Comparison of ENCODE assay signal across 15 cellular contexts in the genomic region with DNA sequence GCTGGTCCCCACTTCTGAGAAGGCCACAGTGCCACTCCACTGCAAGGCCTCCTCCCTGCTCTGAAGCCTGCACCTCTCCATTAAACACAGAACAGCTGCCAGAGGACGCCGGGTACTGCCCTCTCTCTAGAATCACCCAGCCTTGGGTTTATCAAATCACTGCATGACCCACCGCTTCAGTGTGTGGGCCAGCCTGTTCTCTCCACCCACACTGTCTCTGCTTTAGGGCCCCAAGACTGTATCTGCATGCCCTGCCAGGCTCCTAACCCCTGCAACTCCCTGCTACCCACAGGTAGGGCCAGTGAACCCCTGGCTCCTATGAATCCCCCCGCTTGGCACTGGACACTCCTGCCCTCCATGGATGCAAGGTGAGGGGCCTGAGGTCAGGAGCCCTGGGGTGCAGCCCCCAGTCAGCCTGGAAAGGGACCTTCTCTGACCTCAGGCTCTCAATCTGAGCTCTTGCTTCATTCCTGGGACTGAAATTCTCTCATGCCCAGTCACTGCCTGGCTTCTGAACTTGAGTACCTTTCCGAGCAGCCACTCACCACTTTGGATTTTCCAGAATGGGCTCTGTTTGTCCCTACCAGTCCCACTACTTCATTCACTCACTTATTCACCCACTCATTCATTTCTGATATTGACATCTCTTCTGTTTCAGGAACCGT.
DNase-seq lines count a peak whose midpoint lies in the region; ATAC-seq and TF ChIP-seq lines count a peak whose summit lies in the region.
"Had no signal": no experiment of that assay in that cellular context is flagged by ENCODE, and none has a peak within 500 bp of the region (broad histone marks: within the 10 kb centered on the region; RNA-seq: fewer than 3 reads in every experiment).

No MANE protein-coding gene starts in this region.

- H3K4me3 Mint-ChIP-seq in CD4-positive, CD25-positive, alpha-beta regulatory T cell: no peak overlapping the region
- H3K4me3 Mint-ChIP-seq in WTC11 (no peak overlapping the region), glutamatergic neuron (ENCODE audit: unreplicated experiment) (no peak overlapping the region), osteocyte (ENCODE audit: unreplicated experiment) (no peak overlapping the region)
- H3K4me3 Mint-ChIP-seq: activated CD4-positive, alpha-beta memory T cell treated with anti-CD3 and anti-CD28 coated beads for 36 hours; CD4-positive, alpha-beta T cell; T-helper 17 cell had no signal

- H3K4me1 Mint-ChIP-seq in CD4-positive, CD25-positive, alpha-beta regulatory T cell: no peaks in the 10 kb centered on the region
- H3K4me1 Mint-ChIP-seq in WTC11 (peaks cover 44% of the 10 kb centered on the region), glutamatergic neuron (ENCODE audit: low read depth, unreplicated experiment) (peaks cover 51% of the 10 kb centered on the region), osteocyte (ENCODE audit: unreplicated experiment) (peaks cover 7% of the 10 kb centered on the region)

- H3K27me3 Mint-ChIP-seq in CD4-positive, CD25-positive, alpha-beta regulatory T cell: peaks cover 4% of the 10 kb centered on the region
- peaks cover 21% of the 10 kb centered on the region for H3K27me3 Mint-ChIP-seq in WTC11 (ENCODE audit: low read depth)
- H3K27me3 Mint-ChIP-seq in glutamatergic neuron (ENCODE audit: unreplicated experiment): peaks cover 8% of the 10 kb centered on the region
- peaks cover 2% of the 10 kb centered on the region for H3K27me3 Mint-ChIP-seq in osteocyte (ENCODE audit: unreplicated experiment)

- H3K36me3 ChIP-seq in CD4-positive, CD25-positive, alpha-beta regulatory T cell (ENCODE audit: control insufficient read depth, insufficient read depth, low read length): no peaks in the 10 kb centered on the region

- CTCF ChIA-PET in WTC11 (lab: Charles Lee): interaction anchor here (1.0 to 1.8 kb wide), 4 partner anchors 21 to 273 kb away, joined by 3 to 6 read pairs (median 4); no protein-coding TSS in a partner anchor

- H3K9me3 ChIP-seq in CD4-positive, CD25-positive, alpha-beta regulatory T cell (ENCODE audit: control insufficient read depth in 2 of 2, low read length in 2 of 2): no peaks in the 10 kb centered on the region

- H3K27me3 ChIP-seq in CD4-positive, CD25-positive, alpha-beta regulatory T cell (ENCODE audit: control insufficient read depth, insufficient read depth, low read length): peaks cover 3% of the 10 kb centered on the region

- H3K27ac ChIP-seq in CD4-positive, CD25-positive, alpha-beta regulatory T cell (ENCODE audit: insufficient read depth, low read length, poor library complexity, severe bottlenecking): no peak overlapping the region

- no peak overlapping the region for H3K4me3 ChIP-seq in CD4-positive, CD25-positive, alpha-beta regulatory T cell (ENCODE audit: low read depth, low read length)

- no peaks in the 10 kb centered on the region for H3K36me3 Mint-ChIP-seq in CD4-positive, CD25-positive, alpha-beta regulatory T cell
- H3K36me3 Mint-ChIP-seq in WTC11 (peaks cover 8% of the 10 kb centered on the region), glutamatergic neuron (ENCODE audit: unreplicated experiment) (peaks cover 6% of the 10 kb centered on the region), osteocyte (ENCODE audit: unreplicated experiment) (no peaks in the 10 kb centered on the region)
- H3K36me3 Mint-ChIP-seq in activated naive CD4-positive, alpha-beta T cell treated with anti-CD3 and anti-CD28 coated beads, Interleukin-2, amount 50 U/mL, for 72 hours: no peaks in the 10 kb centered on the region
- H3K36me3 Mint-ChIP-seq: activated CD4-positive, alpha-beta memory T cell treated with anti-CD3 and anti-CD28 coated beads for 36 hours had no signal

- no peak for DNase-seq in CD4-positive, CD25-positive, alpha-beta regulatory T cell
- DNase-seq in WTC11 (ENCODE audit: low spot score): no peak
- DNase-seq in glutamatergic neuron: no peak
- DNase-seq in osteocyte (ENCODE audit: extremely low spot score, unreplicated experiment): peak; percentile 69
- no peak for DNase-seq in activated naive CD4-positive, alpha-beta T cell treated with anti-CD3 and anti-CD28 coated beads, Interleukin-2, amount 50 U/mL, for 72 hours (ENCODE audit: low spot score in 2 of 2)
- no peak for DNase-seq in activated CD4-positive, alpha-beta T cell treated with anti-CD3 and anti-CD28 coated beads, Interleukin-2, amount 50 U/mL, for 48 hours
- DNase-seq in NCI-H2081 (lab: John Stamatoyannopoulos, UW): no peak
- DNase-seq: activated CD4-positive, alpha-beta memory T cell treated with anti-CD3 and anti-CD28 coated beads for 36 hours; activated naive CD4-positive, alpha-beta T cell; CD4-positive, alpha-beta T cell; NCI-H2107; nucleus accumbens; T-helper 17 cell had no signal

- TF ChIP-seq CTCF in WTC11 (IDR thresholded peaks at IDR 0.05): no peak
- no peak for TF ChIP-seq CTCF in glutamatergic neuron (IDR thresholded peaks at IDR 0.05; ENCODE audit: partially characterized antibody, unreplicated experiment)
- no peak for TF ChIP-seq CTCF in osteocyte (IDR thresholded peaks at IDR 0.05)

- no peak for ATAC-seq in CD4-positive, CD25-positive, alpha-beta regulatory T cell (ENCODE audit: low read depth in 2 of 2)
- ATAC-seq in WTC11 (no peak), HG02763 (IDR thresholded peaks at IDR 0.05; ENCODE audit: unreplicated experiment) (no peak)
- no peak for ATAC-seq in activated naive CD4-positive, alpha-beta T cell treated with anti-CD3 and anti-CD28 coated beads, Interleukin-2, amount 50 U/mL, for 72 hours
- ATAC-seq: left colon, T-helper 17 cell had no signal

- POLR2A ChIA-PET in WTC11 (lab: Charles Lee): no interaction called here

- peaks cover 0 to 1% (median 0%) of the 10 kb centered on the region in 7 donors for H3K9me3 Mint-ChIP-seq in CD4-positive, CD25-positive, alpha-beta regulatory T cell
- H3K9me3 Mint-ChIP-seq in WTC11 (peaks cover 15% of the 10 kb centered on the region), glutamatergic neuron (ENCODE audit: unreplicated experiment) (peaks cover 7% of the 10 kb centered on the region), osteocyte (ENCODE audit: unreplicated experiment) (no peaks in the 10 kb centered on the region)
- H3K9me3 Mint-ChIP-seq in activated naive CD4-positive, alpha-beta T cell treated with anti-CD3 and anti-CD28 coated beads, Interleukin-2, amount 50 U/mL, for 72 hours: no peaks in the 10 kb centered on the region
- H3K9me3 Mint-ChIP-seq: activated CD4-positive, alpha-beta memory T cell treated with anti-CD3 and anti-CD28 coated beads for 36 hours; CD4-positive, alpha-beta T cell had no signal

- peak overlapping the region in 2 of 3 donors; percentile 27 to 64 for H3K27ac Mint-ChIP-seq in CD4-positive, CD25-positive, alpha-beta regulatory T cell
- H3K27ac Mint-ChIP-seq in WTC11 (peak overlapping the region; percentile 36), glutamatergic neuron (ENCODE audit: unreplicated experiment) (peak overlapping the region; percentile 29), osteocyte (ENCODE audit: unreplicated experiment) (no peak overlapping the region)
- H3K27ac Mint-ChIP-seq in activated naive CD4-positive, alpha-beta T cell treated with anti-CD3 and anti-CD28 coated beads, Interleukin-2, amount 50 U/mL, for 72 hours: peak overlapping the region in 1 of 2 donors; percentile 3
- H3K27ac Mint-ChIP-seq: activated CD4-positive, alpha-beta memory T cell treated with anti-CD3 and anti-CD28 coated beads for 36 hours; CD4-positive, alpha-beta T cell; T-helper 17 cell had no signal

- no peaks in the 10 kb centered on the region for H3K4me1 ChIP-seq in CD4-positive, CD25-positive, alpha-beta regulatory T cell (ENCODE audit: control insufficient read depth, insufficient read depth, low read length, poor library complexity, severe bottlenecking)

TF ChIP-seq in WTC11, 78 proteins besides CTCF, POLR2A, EP300 and RAD21 (continues in another document):
- TF ChIP-seq NR1H2 (CRISPR knock-in tag; IDR thresholded peaks at IDR 0.05) (no peak), JUN (CRISPR knock-in tag; IDR thresholded peaks at IDR 0.05) (no peak), ZNF416 (CRISPR knock-in tag; IDR thresholded peaks at IDR 0.05) (no peak), TEAD1 (CRISPR knock-in tag; IDR thresholded peaks at IDR 0.05) (no peak), CREB1 (CRISPR knock-in tag; IDR thresholded peaks at IDR 0.05) (no peak), MYBL2 (CRISPR knock-in tag; IDR thresholded peaks at IDR 0.05) (no peak), FOXK1 (CRISPR knock-in tag; IDR thresholded peaks at IDR 0.05) (no peak), ZNF671 (CRISPR knock-in tag; IDR thresholded peaks at IDR 0.05) (no peak), OVOL2 (CRISPR knock-in tag; IDR thresholded peaks at IDR 0.05; ENCODE audit: borderline replicate concordance) (no peak), NR3C1 (CRISPR knock-in tag; conservative IDR thresholded peaks at IDR 0.05; ENCODE audit: low read depth) (no peak)
- TF ChIP-seq, protein P1, sequence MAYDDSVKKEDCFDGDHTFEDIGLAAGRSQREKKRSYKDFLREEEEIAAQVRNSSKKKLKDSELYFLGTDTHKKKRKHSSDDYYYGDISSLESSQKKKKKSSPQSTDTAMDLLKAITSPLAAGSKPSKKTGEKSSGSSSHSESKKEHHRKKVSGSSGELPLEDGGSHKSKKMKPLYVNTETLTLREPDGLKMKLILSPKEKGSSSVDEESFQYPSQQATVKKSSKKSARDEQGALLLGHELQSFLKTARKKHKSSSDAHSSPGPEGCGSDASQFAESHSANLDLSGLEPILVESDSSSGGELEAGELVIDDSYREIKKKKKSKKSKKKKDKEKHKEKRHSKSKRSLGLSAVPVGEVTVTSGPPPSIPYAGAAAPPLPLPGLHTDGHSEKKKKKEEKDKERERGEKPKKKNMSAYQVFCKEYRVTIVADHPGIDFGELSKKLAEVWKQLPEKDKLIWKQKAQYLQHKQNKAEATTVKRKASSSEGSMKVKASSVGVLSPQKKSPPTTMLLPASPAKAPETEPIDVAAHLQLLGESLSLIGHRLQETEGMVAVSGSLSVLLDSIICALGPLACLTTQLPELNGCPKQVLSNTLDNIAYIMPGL (CRISPR knock-in tag; IDR thresholded peaks at IDR 0.05): no peak
